ENCODE assay signal across 14 cellular contexts in genomic region chr5:142186821-142187594, GRCh38.
DNase-seq lines count a peak whose midpoint lies in the region; ATAC-seq and TF ChIP-seq lines count a peak whose summit lies in the region.
"Had no signal": no experiment of that assay in that cellular context is flagged by ENCODE, and none has a peak within 500 bp of the region (broad histone marks: within the 10 kb centered on the region; RNA-seq: fewer than 3 reads in every experiment).

No MANE protein-coding gene starts in this region.

- H2BK15ac ChIP-seq in mesenchymal stem cell (ENCODE audit: low read depth, poor library complexity, severe bottlenecking) = no peak overlapping the region

- no peak overlapping the region for H2BK120ac ChIP-seq in mesenchymal stem cell (ENCODE audit: low read depth, low read length)

- H3K18ac ChIP-seq in mesenchymal stem cell (ENCODE audit: low read depth in 1 of 2, low read length in 2 of 2) = no peak overlapping the region

- WGBS in mesenchymal stem cell = 50% methylated on average over 11 of the region's 11 CpGs

- H3K4me2 ChIP-seq in BLaER1 (peak overlapping the region; percentile 42), mesenchymal stem cell (ENCODE audit: low read length, poor library complexity, severe bottlenecking) (no peak overlapping the region)

- H2BK5ac ChIP-seq in mesenchymal stem cell (ENCODE audit: low read depth, low read length, poor library complexity, severe bottlenecking) = no peak overlapping the region

- H4K91ac ChIP-seq in mesenchymal stem cell (ENCODE audit: low read length) = no peak overlapping the region

- DNase-seq in NB4 (ENCODE audit: low read depth) (peak; percentile 37), choroid plexus epithelial cell (ENCODE audit: low read depth) (peak; percentile 72), mesenchymal stem cell (peak; percentile 18), COLO668 (lab: John Stamatoyannopoulos, UW; ENCODE audit: unreplicated experiment) (no peak), NOMO-1 treated with DMSO at 0.1 percent for 48 hours (lab: John Stamatoyannopoulos, UW; ENCODE audit: unreplicated experiment) (no peak), NCI-H2081 (lab: John Stamatoyannopoulos, UW) (no peak)
- DNase-seq: activated T-cell treated with anti-CD3 and anti-CD28 coated beads, Interleukin-2, amount 50 U/mL, for 1 hour; foreskin keratinocyte; NCI-H2227 treated with DMSO at 0.1 percent for 48 hours; stimulated activated naive CD4-positive, alpha-beta T cell treated with Interleukin-2 at 50 U/mL for 16 hours; uterus had no signal

- no peaks in the 10 kb centered on the region for H4K20me1 ChIP-seq in BLaER1

- H3K9me3 ChIP-seq in BLaER1 = no peaks in the 10 kb centered on the region
- H3K9me3 ChIP-seq in mesenchymal stem cell (ENCODE audit: control insufficient read depth, low read length) = no peaks in the 10 kb centered on the region
- H3K9me3 ChIP-seq: ascending aorta, uterus had no signal

- no peak overlapping the region for H2BK12ac ChIP-seq in mesenchymal stem cell (ENCODE audit: low read length in 2 of 2)

- H3K23ac ChIP-seq in mesenchymal stem cell (ENCODE audit: low read length in 2 of 2) = no peak overlapping the region

- no peaks in the 10 kb centered on the region for H3K36me3 ChIP-seq in BLaER1
- H3K36me3 ChIP-seq in mesenchymal stem cell (ENCODE audit: control insufficient read depth in 1 of 2, insufficient read depth in 2 of 2, low read depth in 1 of 2, low read length in 2 of 2) = no peaks in the 10 kb centered on the region
- H3K36me3 ChIP-seq: ascending aorta, uterus had no signal

- no peak for TF ChIP-seq POLR2A in NB4 (IDR thresholded peaks at IDR 0.05; ENCODE audit: extremely low read depth, insufficient read length)

- no peak overlapping the region for H3K27ac ChIP-seq in BLaER1
- H3K27ac ChIP-seq in mesenchymal stem cell (ENCODE audit: low read length, poor library complexity, severe bottlenecking) = no peak overlapping the region
- H3K27ac ChIP-seq: ascending aorta, foreskin keratinocyte, uterus had no signal

- no peak overlapping the region for H2AFZ ChIP-seq in mesenchymal stem cell (ENCODE audit: low read depth, low read length)

- no peak overlapping the region for H3K14ac ChIP-seq in mesenchymal stem cell (ENCODE audit: low read length in 2 of 2)

- TF ChIP-seq CTCF in NB4 (IDR thresholded peaks at IDR 0.05; ENCODE audit: low read depth, low read length) (no peak), choroid plexus epithelial cell (conservative IDR thresholded peaks at IDR 0.05; ENCODE audit: low read depth, low read length) (no peak)

- H3K27me3 ChIP-seq in BLaER1 = no peaks in the 10 kb centered on the region
- H3K27me3 ChIP-seq in mesenchymal stem cell (ENCODE audit: control insufficient read depth in 1 of 2, insufficient read depth in 1 of 2, low read length in 2 of 2) = peaks cover 0 to 2% of the 10 kb centered on the region in 2 experiments
- H3K27me3 ChIP-seq: ascending aorta, foreskin keratinocyte, uterus had no signal

- H4K8ac ChIP-seq in mesenchymal stem cell (ENCODE audit: low read length) = no peak overlapping the region

- ATAC-seq in HG03139 (IDR thresholded peaks at IDR 0.05; ENCODE audit: unreplicated experiment) = no peak
- ATAC-seq: foreskin keratinocyte had no signal

- H3K4me3 ChIP-seq in BLaER1 = no peak overlapping the region
- no peak overlapping the region for H3K4me3 ChIP-seq in NB4 (ENCODE audit: low read depth, low read length)
- no peak overlapping the region for H3K4me3 ChIP-seq in choroid plexus epithelial cell (ENCODE audit: low read depth, low read length)
- H3K4me3 ChIP-seq in mesenchymal stem cell (ENCODE audit: insufficient read depth in 1 of 2, low read depth in 1 of 2, low read length in 2 of 2) = no peak overlapping the region
- H3K4me3 ChIP-seq: ascending aorta, uterus had no signal

- no peak overlapping the region for H3K4ac ChIP-seq in mesenchymal stem cell (ENCODE audit: low read depth in 1 of 2, low read length in 2 of 2)

- H2AK5ac ChIP-seq in mesenchymal stem cell (ENCODE audit: low read length, severe bottlenecking) = no peak overlapping the region

- H3K9ac ChIP-seq in BLaER1 = no peak overlapping the region
- no peak overlapping the region for H3K9ac ChIP-seq in mesenchymal stem cell (ENCODE audit: low read length)

- H3K4me1 ChIP-seq in BLaER1 (peaks cover 60% of the 10 kb centered on the region), mesenchymal stem cell (ENCODE audit: control insufficient read depth, insufficient read depth, low read depth, low read length) (peaks cover 3% of the 10 kb centered on the region)
- H3K4me1 ChIP-seq: foreskin keratinocyte, uterus had no signal

- H3K79me1 ChIP-seq in mesenchymal stem cell (replicated peaks; ENCODE audit: low read length, poor library complexity, severe bottlenecking) = no peaks in the 10 kb centered on the region

Comparison
In these comparisons a context has a peak if more than half of its experiments do, and no peak if none do; other contexts are left out.
1. DNase-seq: peak in NB4 (single experiment), choroid plexus epithelial cell (single experiment) and mesenchymal stem cell (single experiment); none in COLO668 (single experiment), NOMO-1 treated with DMSO at 0.1 percent for 48 hours (single experiment) and NCI-H2081 (0 of 2).